Comparison of ENCODE assay signal across 8 cellular contexts in the genomic region with DNA sequence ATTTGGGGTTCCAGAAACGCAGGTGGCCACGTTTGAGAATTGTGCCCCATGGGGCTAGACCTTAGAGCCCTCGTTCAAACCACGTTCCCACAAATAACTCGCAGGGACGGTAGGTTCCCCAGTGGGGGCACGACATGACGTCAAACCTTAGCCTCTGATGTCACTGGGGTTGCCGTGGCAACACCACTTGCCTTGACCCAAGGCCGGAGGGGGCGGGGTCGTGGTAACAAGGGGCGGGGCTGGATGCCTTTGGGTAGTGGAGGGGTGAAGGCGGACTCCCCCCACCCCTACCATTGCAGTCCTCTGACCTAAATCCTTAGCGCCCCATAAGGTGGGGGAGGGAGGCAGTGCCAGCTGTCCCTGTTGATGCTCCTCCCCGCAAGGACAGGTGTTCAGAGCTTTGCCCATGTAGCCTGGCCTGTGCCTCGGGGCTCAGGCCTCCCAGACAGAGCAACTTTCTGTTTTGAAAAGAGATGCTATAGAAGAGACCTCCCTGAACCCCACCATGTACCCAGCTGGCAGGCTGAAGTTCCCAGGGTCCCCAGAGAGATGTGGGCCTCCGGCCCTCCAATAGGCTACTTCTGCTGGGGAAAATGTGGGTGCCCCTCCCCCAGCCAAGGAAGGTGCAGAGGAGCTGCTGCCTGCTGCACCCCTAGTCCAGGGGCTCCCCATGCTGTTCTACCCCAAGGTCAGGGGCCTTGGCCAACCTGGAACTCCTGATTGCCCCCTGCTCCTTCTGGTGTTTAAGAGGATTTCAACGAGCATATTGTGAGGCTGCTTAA. TPM values are rescaled to one million over a fixed set of nuclear protein-coding genes. Genes with fewer than 3 reads are reported as not detected.
DNase-seq lines count a peak whose midpoint lies in the region; ATAC-seq and TF ChIP-seq lines count a peak whose summit lies in the region.

No MANE protein-coding gene starts in this region.

- H3K9me3 Mint-ChIP-seq in central memory CD8-positive, alpha-beta T cell: no peaks in the 10 kb centered on the region
- H3K9me3 Mint-ChIP-seq in nephron: no peaks in the 10 kb centered on the region

- no peak for ATAC-seq in central memory CD8-positive, alpha-beta T cell (replicated peaks; ENCODE audit: extremely low read depth, poor library complexity, severe bottlenecking)
- ATAC-seq in GM21390 (IDR thresholded peaks at IDR 0.05; ENCODE audit: unreplicated experiment): no peak

- no peaks in the 10 kb centered on the region for H3K4me1 Mint-ChIP-seq in central memory CD8-positive, alpha-beta T cell
- peaks cover 41% of the 10 kb centered on the region for H3K4me1 Mint-ChIP-seq in nephron

- H3K36me3 Mint-ChIP-seq in central memory CD8-positive, alpha-beta T cell (ENCODE audit: insufficient read depth): peaks cover 3% of the 10 kb centered on the region
- H3K36me3 Mint-ChIP-seq in nephron (ENCODE audit: low read depth): no peaks in the 10 kb centered on the region

- no peak for TF ChIP-seq CTCF in NB4 (IDR thresholded peaks at IDR 0.05; ENCODE audit: low read depth, low read length)
- TF ChIP-seq CTCF in nephron (IDR thresholded peaks at IDR 0.05; ENCODE audit: unreplicated experiment in 3 of 3): no peak

- H3K27me3 Mint-ChIP-seq in central memory CD8-positive, alpha-beta T cell: peaks cover 15% of the 10 kb centered on the region
- H3K27me3 Mint-ChIP-seq in nephron (ENCODE audit: low read depth): peaks cover 51% of the 10 kb centered on the region

- H3K4me3 Mint-ChIP-seq in central memory CD8-positive, alpha-beta T cell: peak overlapping the region; percentile 65
- H3K4me3 Mint-ChIP-seq in nephron: peak overlapping the region; percentile 68 to 81 (median 76)

- DNase-seq in COR-L47 (lab: John Stamatoyannopoulos, UW): peak; percentile 44
- DNase-seq in NB4 (ENCODE audit: low read depth): peak; percentile 41
- no peak for DNase-seq in central memory CD8-positive, alpha-beta T cell (ENCODE audit: low spot score in 2 of 2)
- no peak for DNase-seq in mucosa of gallbladder (ENCODE audit: low spot score)
- no peak for DNase-seq in EL
- DNase-seq in DMS114 treated with DMSO at 0.1 percent for 48 hours (lab: John Stamatoyannopoulos, UW; ENCODE audit: unreplicated experiment): no peak

- H3K4me3 ChIP-seq in NB4 (ENCODE audit: low read depth, low read length): no peak overlapping the region

- no peak overlapping the region for H3K27ac Mint-ChIP-seq in central memory CD8-positive, alpha-beta T cell (ENCODE audit: low read depth)
- H3K27ac Mint-ChIP-seq in nephron: peak overlapping the region in 2 of 3 experiments; percentile 6 to 63

- no peak for TF ChIP-seq POLR2A in NB4 (IDR thresholded peaks at IDR 0.05; ENCODE audit: extremely low read depth, insufficient read length)

RNA-seq across cellular contexts. Expression of gene FAM222A, which starts 1.9 kb away (rescaled TPM):
- 11.0 TPM for total RNA-seq in mucosa of gallbladder

Comparison
In these comparisons a context has a peak if more than half of its experiments do, and no peak if none do; other contexts are left out.
1. DNase-seq: peak in COR-L47 (single experiment) and NB4 (single experiment); none in central memory CD8-positive, alpha-beta T cell (0 of 2), mucosa of gallbladder (single experiment), EL (single experiment) and DMS114 treated with DMSO at 0.1 percent for 48 hours (single experiment).